In the genomic region with DNA sequence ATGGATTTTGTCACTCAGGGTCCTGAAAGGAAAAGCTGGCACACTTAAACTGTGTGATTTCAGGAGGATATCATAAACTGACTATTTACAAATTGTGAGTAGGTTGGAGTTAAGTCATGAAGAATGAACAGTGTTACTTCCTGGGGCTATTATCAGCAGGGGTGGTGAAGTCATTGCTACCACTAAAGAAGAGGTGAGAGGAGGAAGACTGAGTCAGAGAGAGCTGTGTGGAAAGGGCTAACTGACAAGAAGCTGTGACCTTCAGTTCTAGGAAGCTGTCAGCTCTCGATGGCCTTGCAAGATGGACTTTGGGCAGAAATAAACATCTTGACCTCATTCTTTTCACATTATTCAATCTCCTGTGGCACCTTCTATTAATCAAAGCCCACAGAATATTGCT, we compare ENCODE assay signal across 10 cellular contexts.
DNase-seq lines count a peak whose midpoint lies in the region; ATAC-seq and TF ChIP-seq lines count a peak whose summit lies in the region.
"Had no signal": no experiment of that assay in that cellular context is flagged by ENCODE, and none has a peak within 500 bp of the region (broad histone marks: within the 10 kb centered on the region; RNA-seq: fewer than 3 reads in every experiment).

No MANE protein-coding gene starts in this region.

- DNase-seq in A172 (ENCODE audit: low spot score) (peak; percentile 18), GM13976 (ENCODE audit: low spot score) (peak; percentile 43), RWPE2 (ENCODE audit: low spot score) (no peak), foreskin keratinocyte (peak; percentile 45 to 81), HuH-7.5 (ENCODE audit: low spot score) (no peak)
- DNase-seq: NCI-H510A had no signal

- ATAC-seq in RWPE2 (ENCODE audit: low read depth) (peak; percentile 81), foreskin keratinocyte (peak; percentile 88), HG03520 (IDR thresholded peaks at IDR 0.05; ENCODE audit: unreplicated experiment) (no peak), HG02571 (IDR thresholded peaks at IDR 0.05; ENCODE audit: unreplicated experiment) (no peak), gastroesophageal sphincter (no peak)

- 29 to 67% methylated on average over 1 of the region's 1 CpG for WGBS in gastroesophageal sphincter (ENCODE audit: low coverage in 1 of 2), 2 donors

- TF ChIP-seq EP300 in gastroesophageal sphincter (IDR thresholded peaks at IDR 0.05): no peak

- no peaks in the 10 kb centered on the region for H3K27me3 ChIP-seq in RWPE2 (ENCODE audit: insufficient read depth, poor library complexity, severe bottlenecking)
- H3K27me3 ChIP-seq in foreskin keratinocyte: peaks cover 23% of the 10 kb centered on the region
- no peaks in the 10 kb centered on the region for H3K27me3 ChIP-seq in gastroesophageal sphincter

- H3K4me3 ChIP-seq in RWPE2 (ENCODE audit: severe bottlenecking) (no peak overlapping the region), gastroesophageal sphincter (no peak overlapping the region)
- H3K4me3 ChIP-seq: thoracic aorta had no signal

- TF ChIP-seq CTCF in GM13976 (IDR thresholded peaks at IDR 0.05; ENCODE audit: borderline replicate concordance, control extremely low read depth, extremely low read depth, insufficient read depth, missing control alignments) (no peak), RWPE2 (IDR thresholded peaks at IDR 0.05; ENCODE audit: poor library complexity, severe bottlenecking) (no peak), foreskin keratinocyte (conservative IDR thresholded peaks at IDR 0.05) (no peak), gastroesophageal sphincter (IDR thresholded peaks at IDR 0.05) (no peak)

- no peak for TF ChIP-seq POLR2A in gastroesophageal sphincter (IDR thresholded peaks at IDR 0.05)

- H3K36me3 ChIP-seq in RWPE2 (ENCODE audit: low read depth) (no peaks in the 10 kb centered on the region), gastroesophageal sphincter (no peaks in the 10 kb centered on the region)
- H3K36me3 ChIP-seq: thoracic aorta had no signal

- H3K27ac ChIP-seq in RWPE2 (ENCODE audit: poor library complexity, severe bottlenecking) (no peak overlapping the region), foreskin keratinocyte (no peak overlapping the region), gastroesophageal sphincter (no peak overlapping the region)
- H3K27ac ChIP-seq: thoracic aorta had no signal

- in situ Hi-C loops in GM13976 (cut with MboI; ENCODE audit: low sequenced_read_pairs, unreplicated experiment): no loop called here

- H3K4me1 ChIP-seq in RWPE2 (ENCODE audit: insufficient read depth, poor library complexity, severe bottlenecking) (peaks cover 6% of the 10 kb centered on the region), foreskin keratinocyte (peaks cover 11% of the 10 kb centered on the region), gastroesophageal sphincter (no peaks in the 10 kb centered on the region)

- no peaks in the 10 kb centered on the region for H3K9me3 ChIP-seq in RWPE2 (ENCODE audit: severe bottlenecking)
- H3K9me3 ChIP-seq in gastroesophageal sphincter: no peaks in the 10 kb centered on the region
- H3K9me3 ChIP-seq: thoracic aorta had no signal

Comparison
In these comparisons a context has a peak if more than half of its experiments do, and no peak if none do; other contexts are left out.
1. DNase-seq: peak in A172 (single experiment), GM13976 (single experiment) and foreskin keratinocyte (2 of 2); none in RWPE2 (single experiment) and HuH-7.5 (single experiment).
2. ATAC-seq: peak in RWPE2 (single experiment) and foreskin keratinocyte (single experiment); none in HG03520 (single experiment), HG02571 (single experiment) and gastroesophageal sphincter (single experiment).